In genomic region chr2:74024216-74024615, GRCh38 we compare ENCODE assay signal across 28 cellular contexts. TPM values are rescaled to one million over a fixed set of nuclear protein-coding genes. Genes with fewer than 3 reads are reported as not detected.
DNase-seq lines count a peak whose midpoint lies in the region; ATAC-seq lines count a peak whose summit lies in the region.
"Had no signal": no experiment of that assay in that cellular context is flagged by ENCODE, and none has a peak within 500 bp of the region (broad histone marks: within the 10 kb centered on the region; RNA-seq: fewer than 3 reads in every experiment).

No MANE protein-coding gene starts in this region.

- H3K23ac ChIP-seq in mesenchymal stem cell (ENCODE audit: low read length in 2 of 2) = peak overlapping the region in 1 of 2 experiments; percentile 2

- H3K9me3 ChIP-seq in NT2/D1 (ENCODE audit: insufficient read depth, low read length) (peaks cover 14% of the 10 kb centered on the region), mesenchymal stem cell (ENCODE audit: control insufficient read depth, low read length) (peaks cover 4% of the 10 kb centered on the region)
- H3K9me3 ChIP-seq: breast epithelium, right lobe of liver, stomach, tibial nerve had no signal

- no peak overlapping the region for H3K27ac ChIP-seq in mesenchymal stem cell (ENCODE audit: low read length, poor library complexity, severe bottlenecking)
- H3K27ac ChIP-seq: breast epithelium, heart left ventricle, right lobe of liver, stomach, tibial nerve, VCaP had no signal

- no peaks in the 10 kb centered on the region for H3K9me3 Mint-ChIP-seq in stimulated activated naive CD8-positive, alpha-beta T cell treated with anti-CD3 and anti-CD28 coated beads, Interleukin-15, amount 100 ng/mL, for 72 hours
- H3K9me3 Mint-ChIP-seq in stimulated activated naive B cell treated with anti-CD40 and anti-IgM and Interleukin-4, amounts not matched to agents 10 μg/mL and 1 μg/mL and 100 μg/mL, for 72 hours = no peaks in the 10 kb centered on the region
- H3K9me3 Mint-ChIP-seq: CD8-positive, alpha-beta memory T cell had no signal

- H3K9ac ChIP-seq in NT2/D1 (ENCODE audit: insufficient read length, low read depth) (peak overlapping the region; percentile 9), mesenchymal stem cell (ENCODE audit: low read length) (no peak overlapping the region)

- H3K36me3 Mint-ChIP-seq in stimulated activated naive B cell treated with anti-CD40 and anti-IgM and Interleukin-4, amounts not matched to agents 10 μg/mL and 1 μg/mL and 100 μg/mL, for 72 hours = peaks cover 13 to 38% of the 10 kb centered on the region in 2 donors

- no peaks in the 10 kb centered on the region for H3K27me3 Mint-ChIP-seq in stimulated activated naive CD8-positive, alpha-beta T cell treated with anti-CD3 and anti-CD28 coated beads, Interleukin-15, amount 100 ng/mL, for 72 hours
- H3K27me3 Mint-ChIP-seq in stimulated activated naive B cell treated with anti-CD40 and anti-IgM and Interleukin-4, amounts not matched to agents 10 μg/mL and 1 μg/mL and 100 μg/mL, for 72 hours = no peaks in the 10 kb centered on the region
- H3K27me3 Mint-ChIP-seq: CD8-positive, alpha-beta memory T cell had no signal

- H3K27me3 ChIP-seq in NT2/D1 (ENCODE audit: insufficient read depth, insufficient read length) (no peaks in the 10 kb centered on the region), mesenchymal stem cell (ENCODE audit: control insufficient read depth in 1 of 2, insufficient read depth in 1 of 2, low read length in 2 of 2) (no peaks in the 10 kb centered on the region)
- H3K27me3 ChIP-seq: breast epithelium, heart left ventricle, right lobe of liver, stomach, tibial nerve had no signal

- H4K91ac ChIP-seq in mesenchymal stem cell (ENCODE audit: low read length) = no peak overlapping the region

- H3K36me3 ChIP-seq in NT2/D1 (ENCODE audit: insufficient read depth, insufficient read length, low read length) (no peaks in the 10 kb centered on the region), mesenchymal stem cell (ENCODE audit: control insufficient read depth in 1 of 2, insufficient read depth in 2 of 2, low read depth in 1 of 2, low read length in 2 of 2) (peaks cover 0 to 11% of the 10 kb centered on the region in 2 experiments)
- H3K36me3 ChIP-seq: breast epithelium, heart left ventricle, right lobe of liver, stomach, tibial nerve had no signal

- ATAC-seq in stimulated activated naive CD8-positive, alpha-beta T cell treated with anti-CD3 and anti-CD28 coated beads, Interleukin-15, amount 100 ng/mL, for 72 hours = no peak
- no peak for ATAC-seq in stimulated activated naive CD8-positive, alpha-beta T cell treated with anti-CD3 and anti-CD28 coated beads, Interleukin-15, Interleukin-2, amounts not matched to agents 100 U/mL and 50 U/mL, for 24 hours
- ATAC-seq in stimulated activated naive B cell treated with anti-CD40 and anti-IgM and Interleukin-4, amounts not matched to agents 10 μg/mL and 1 μg/mL and 100 μg/mL, for 72 hours (replicated peaks) = no peak
- ATAC-seq in HG02678 (IDR thresholded peaks at IDR 0.05; ENCODE audit: unreplicated experiment) (no peak), HG02884 (IDR thresholded peaks at IDR 0.05; ENCODE audit: unreplicated experiment) (no peak)
- ATAC-seq: heart left ventricle, left cardiac atrium, right lobe of liver had no signal

- no peak overlapping the region for H2BK15ac ChIP-seq in mesenchymal stem cell (ENCODE audit: low read depth, poor library complexity, severe bottlenecking)

- no peak overlapping the region for H3K4me2 ChIP-seq in mesenchymal stem cell (ENCODE audit: low read length, poor library complexity, severe bottlenecking)

- 60% methylated on average over 2 of the region's 4 CpGs for WGBS in mesenchymal stem cell

- no peak overlapping the region for H3K18ac ChIP-seq in mesenchymal stem cell (ENCODE audit: low read depth in 1 of 2, low read length in 2 of 2)

- H3K4me3 ChIP-seq in NT2/D1 (ENCODE audit: insufficient read length, low read depth) = no peak overlapping the region
- H3K4me3 ChIP-seq in mesenchymal stem cell (ENCODE audit: insufficient read depth in 1 of 2, low read depth in 1 of 2, low read length in 2 of 2) = no peak overlapping the region
- H3K4me3 ChIP-seq: breast epithelium, heart left ventricle, right lobe of liver, stomach, tibial nerve had no signal

- H3K4me3 Mint-ChIP-seq in stimulated activated naive CD8-positive, alpha-beta T cell treated with anti-CD3 and anti-CD28 coated beads, Interleukin-15, amount 100 ng/mL, for 72 hours = no peak overlapping the region
- H3K4me3 Mint-ChIP-seq in stimulated activated naive B cell treated with anti-CD40 and anti-IgM and Interleukin-4, amounts not matched to agents 10 μg/mL and 1 μg/mL and 100 μg/mL, for 72 hours = no peak overlapping the region
- H3K4me3 Mint-ChIP-seq: CD8-positive, alpha-beta memory T cell; nephron had no signal

- no peak overlapping the region for H2BK12ac ChIP-seq in mesenchymal stem cell (ENCODE audit: low read length in 2 of 2)

- H3K4me1 Mint-ChIP-seq in stimulated activated naive CD8-positive, alpha-beta T cell treated with anti-CD3 and anti-CD28 coated beads, Interleukin-15, amount 100 ng/mL, for 72 hours = peaks cover 76% of the 10 kb centered on the region
- peaks cover 36 to 71% of the 10 kb centered on the region in 2 donors for H3K4me1 Mint-ChIP-seq in stimulated activated naive B cell treated with anti-CD40 and anti-IgM and Interleukin-4, amounts not matched to agents 10 μg/mL and 1 μg/mL and 100 μg/mL, for 72 hours

- no peak overlapping the region for H2BK5ac ChIP-seq in mesenchymal stem cell (ENCODE audit: low read depth, low read length, poor library complexity, severe bottlenecking)

- H3K4me1 ChIP-seq in NT2/D1 (ENCODE audit: insufficient read depth, insufficient read length) (peaks cover 11% of the 10 kb centered on the region), mesenchymal stem cell (ENCODE audit: control insufficient read depth, insufficient read depth, low read depth, low read length) (peaks cover 12% of the 10 kb centered on the region)
- H3K4me1 ChIP-seq: breast epithelium, right lobe of liver had no signal

- H3K4ac ChIP-seq in mesenchymal stem cell (ENCODE audit: low read depth in 1 of 2, low read length in 2 of 2) = peak overlapping the region in 1 of 2 experiments; percentile 19

- peak overlapping the region; percentile 13 to 56 for H3K27ac Mint-ChIP-seq in stimulated activated naive CD8-positive, alpha-beta T cell treated with anti-CD3 and anti-CD28 coated beads, Interleukin-15, amount 100 ng/mL, for 72 hours
- H3K27ac Mint-ChIP-seq in stimulated activated naive B cell treated with anti-CD40 and anti-IgM and Interleukin-4, amounts not matched to agents 10 μg/mL and 1 μg/mL and 100 μg/mL, for 72 hours = peak overlapping the region; percentile 51
- H3K27ac Mint-ChIP-seq: nephron had no signal

- peak overlapping the region; percentile 61 for H4K8ac ChIP-seq in mesenchymal stem cell (ENCODE audit: low read length)

- H2AFZ ChIP-seq in mesenchymal stem cell (ENCODE audit: low read depth, low read length) = no peak overlapping the region

- peaks cover 53% of the 10 kb centered on the region for H3K79me1 ChIP-seq in mesenchymal stem cell (replicated peaks; ENCODE audit: low read length, poor library complexity, severe bottlenecking)

- no peak overlapping the region for H2AK5ac ChIP-seq in mesenchymal stem cell (ENCODE audit: low read length, severe bottlenecking)

- peak overlapping the region in 1 of 2 experiments; percentile 48 for H3K14ac ChIP-seq in mesenchymal stem cell (ENCODE audit: low read length in 2 of 2)

- no peak for DNase-seq in stimulated activated naive CD8-positive, alpha-beta T cell treated with anti-CD3 and anti-CD28 coated beads, Interleukin-15, amount 100 ng/mL, for 72 hours
- DNase-seq in stimulated activated naive CD8-positive, alpha-beta T cell treated with anti-CD3 and anti-CD28 coated beads, Interleukin-15, Interleukin-2, amounts not matched to agents 100 U/mL and 50 U/mL, for 24 hours = no peak
- DNase-seq in NT2/D1 (ENCODE audit: low read depth, low spot score) (no peak), mesenchymal stem cell (no peak), T1000 (lab: John Stamatoyannopoulos, UW) (no peak)
- no peak for DNase-seq in stimulated activated naive B cell treated with anti-CD40 and anti-IgM and Interleukin-4, amounts not matched to agents 10 μg/mL and 1 μg/mL and 100 μg/mL, for 72 hours
- DNase-seq: activated CD4-positive, alpha-beta T cell treated with anti-CD3 and anti-CD28 coated beads, Interleukin-2, amount 50 U/mL, for 1 hour; activated effector memory CD4-positive, alpha-beta T cell treated with anti-CD3 and anti-CD28 coated beads, Interleukin-2, amount 50 U/mL, for 16 hours; amygdala; CD8-positive, alpha-beta memory T cell; DMS153; effector CD8-positive, alpha-beta T cell; foreskin fibroblast; heart left ventricle; Kasumi-1; left cardiac atrium; NCI-H187; NCI-H2227 treated with DMSO at 0.1 percent for 48 hours; NCI-H69; posterior cingulate gyrus; right lobe of liver; stomach had no signal

- H2BK120ac ChIP-seq in mesenchymal stem cell (ENCODE audit: low read depth, low read length) = no peak overlapping the region

RNA-seq across cellular contexts. Expression of gene TET3, which starts 39.5 kb away (rescaled TPM):
- polyA plus RNA-seq in mesenchymal stem cell (2013, experiment 1 of 2) = 3.7 TPM
- 3.4 TPM for polyA plus RNA-seq in mesenchymal stem cell (2013, experiment 2 of 2)
